9 cellular contexts compared by ENCODE assay signal in the genomic region with DNA sequence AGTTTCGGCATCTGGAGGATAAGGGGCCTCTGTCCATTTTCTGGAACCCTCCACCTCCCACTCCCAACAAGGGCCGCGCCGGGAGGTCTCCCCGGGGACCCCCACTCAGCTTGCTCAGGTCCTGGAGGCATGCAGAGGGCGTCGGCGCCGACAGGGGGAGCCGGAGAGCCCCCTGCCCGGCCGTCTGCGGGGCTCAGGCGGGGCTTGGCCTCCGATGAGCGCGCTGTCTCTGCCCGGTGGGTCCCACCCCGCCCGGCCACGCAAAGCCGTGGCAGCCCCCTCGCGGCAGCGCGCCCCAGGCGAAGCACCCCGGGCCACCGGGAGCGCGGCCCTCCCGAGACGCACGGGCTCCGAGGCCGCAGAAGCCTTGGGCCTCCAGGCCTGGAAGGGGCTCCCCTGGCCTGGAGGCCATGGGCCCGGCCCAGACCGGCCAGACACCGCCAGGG.
A peak's percentile ranks its signal among the peaks of the same experiment; 100 is the strongest.
DNase-seq lines count a peak whose midpoint lies in the region; ATAC-seq and TF ChIP-seq lines count a peak whose summit lies in the region.
"Had no signal": no experiment of that assay in that cellular context is flagged by ENCODE, and none has a peak within 500 bp of the region (broad histone marks: within the 10 kb centered on the region; RNA-seq: fewer than 3 reads in every experiment).

No MANE protein-coding gene starts in this region.

- no peak overlapping the region for H3K4me3 Mint-ChIP-seq in activated naive CD8-positive, alpha-beta T cell treated with anti-CD3 and anti-CD28 coated beads for 36 hours

- H3K9me3 ChIP-seq in iPS-18c (ENCODE audit: control insufficient read depth, insufficient read depth, low read length) (no peaks in the 10 kb centered on the region), upper lobe of right lung (no peaks in the 10 kb centered on the region)

- ATAC-seq in upper lobe of right lung (peak; percentile 49), GM21447 (IDR thresholded peaks at IDR 0.05; ENCODE audit: unreplicated experiment) (no peak), HG02610 (IDR thresholded peaks at IDR 0.05; ENCODE audit: unreplicated experiment) (no peak)

- H3K4me1 ChIP-seq in upper lobe of right lung: peaks cover 20% of the 10 kb centered on the region

- peak overlapping the region; percentile 46; the same call in 1 of the 2 replicates for H3K4me3 ChIP-seq in iPS-18c (ENCODE audit: insufficient read depth, low read depth, low read length)
- H3K4me3 ChIP-seq in upper lobe of right lung: no peak overlapping the region

- no peak overlapping the region for H3K27ac ChIP-seq in upper lobe of right lung

- TF ChIP-seq CTCF in upper lobe of right lung (IDR thresholded peaks at IDR 0.05): peak; percentile 55

- H3K27me3 ChIP-seq in upper lobe of right lung: peaks cover 74% of the 10 kb centered on the region

- H3K36me3 Mint-ChIP-seq in activated naive CD8-positive, alpha-beta T cell treated with anti-CD3 and anti-CD28 coated beads for 36 hours: no peaks in the 10 kb centered on the region

- H3K4me1 Mint-ChIP-seq in activated naive CD8-positive, alpha-beta T cell treated with anti-CD3 and anti-CD28 coated beads for 36 hours: peaks cover 18% of the 10 kb centered on the region

- H3K27me3 Mint-ChIP-seq in activated naive CD8-positive, alpha-beta T cell treated with anti-CD3 and anti-CD28 coated beads for 36 hours: peaks cover 80% of the 10 kb centered on the region

- no peaks in the 10 kb centered on the region for H3K9me3 Mint-ChIP-seq in activated naive CD8-positive, alpha-beta T cell treated with anti-CD3 and anti-CD28 coated beads for 36 hours

- DNase-seq in stimulated activated CD4-positive, alpha-beta T cell treated with anti-CD3 and anti-CD28 coated beads, Interleukin-15, amount 100 ng/mL, for 24 hours: peak; percentile 28
- DNase-seq in stimulated activated CD4-positive, alpha-beta T cell treated with anti-CD3 and anti-CD28 coated beads, Interleukin-4, amount 100 ng/mL, for 24 hours: no peak
- DNase-seq in activated naive CD8-positive, alpha-beta T cell treated with anti-CD3 and anti-CD28 coated beads for 36 hours: peak; percentile 28
- no peak for DNase-seq in upper lobe of right lung
- DNase-seq in NOMO-1 treated with DMSO at 0.1 percent for 48 hours (lab: John Stamatoyannopoulos, UW; ENCODE audit: unreplicated experiment): no peak
- DNase-seq: GDM1 had no signal

- H3K27ac Mint-ChIP-seq in activated naive CD8-positive, alpha-beta T cell treated with anti-CD3 and anti-CD28 coated beads for 36 hours: no peak overlapping the region

- no peaks in the 10 kb centered on the region for H3K36me3 ChIP-seq in upper lobe of right lung

- intact Hi-C loops in upper lobe of right lung (cut with DNase I): no loop called here

Comparison
In these comparisons a context has a peak if more than half of its experiments do, and no peak if none do; other contexts are left out.
1. DNase-seq: peak in stimulated activated CD4-positive, alpha-beta T cell treated with anti-CD3 and anti-CD28 coated beads, Interleukin-15, amount 100 ng/mL, for 24 hours (single experiment) and activated naive CD8-positive, alpha-beta T cell treated with anti-CD3 and anti-CD28 coated beads for 36 hours (single experiment); none in stimulated activated CD4-positive, alpha-beta T cell treated with anti-CD3 and anti-CD28 coated beads, Interleukin-4, amount 100 ng/mL, for 24 hours (single experiment), upper lobe of right lung (single experiment) and NOMO-1 treated with DMSO at 0.1 percent for 48 hours (single experiment).